In genomic region chr15:96693990-96694517, GRCh38 we compare ENCODE assay signal across 24 cellular contexts.
DNase-seq lines count a peak whose midpoint lies in the region; ATAC-seq and TF ChIP-seq lines count a peak whose summit lies in the region.
"Had no signal": no experiment of that assay in that cellular context is flagged by ENCODE, and none has a peak within 500 bp of the region (broad histone marks: within the 10 kb centered on the region; RNA-seq: fewer than 3 reads in every experiment).

No MANE protein-coding gene starts in this region.

- no peaks in the 10 kb centered on the region for H3K36me3 ChIP-seq in right lobe of liver
- H3K36me3 ChIP-seq: ascending aorta, lower lobe of right lung, prostate gland, uterus had no signal

- TF ChIP-seq CTCF in epithelial cell of proximal tubule (conservative IDR thresholded peaks at IDR 0.05; ENCODE audit: low read depth, low read length): no peak
- no peak for TF ChIP-seq CTCF in nephron progenitor cell (IDR thresholded peaks at IDR 0.05)
- TF ChIP-seq CTCF in right lobe of liver (IDR thresholded peaks at IDR 0.05): no peak
- TF ChIP-seq CTCF in HFFc6 (IDR thresholded peaks at IDR 0.05): no peak

- intact Hi-C loops in right lobe of liver (cut with DNase I): no loop called here

- no peak for TF ChIP-seq POLR2A in right lobe of liver (IDR thresholded peaks at IDR 0.05)

- no peak overlapping the region for H3K4me3 ChIP-seq in epithelial cell of proximal tubule (ENCODE audit: low read depth, low read length)
- H3K4me3 ChIP-seq in right lobe of liver: no peak overlapping the region
- H3K4me3 ChIP-seq: ascending aorta, lower lobe of right lung, PC-9, prostate gland, uterus had no signal

- H3K9me3 ChIP-seq in right lobe of liver: no peaks in the 10 kb centered on the region
- H3K9me3 ChIP-seq: ascending aorta, lower lobe of right lung, prostate gland, uterus had no signal

- DNase-seq in Daoy (ENCODE audit: low read depth) (peak; percentile 27), M059J (ENCODE audit: low read depth) (peak; percentile 65), epithelial cell of proximal tubule (ENCODE audit: low read depth) (peak; percentile 50), nephron progenitor cell (no peak), OCI-M1 (lab: John Stamatoyannopoulos, UW) (no peak), right lobe of liver (no peak), HFFc6 (no peak), Kasumi-1 (lab: John Stamatoyannopoulos, UW) (no peak)
- DNase-seq: activated CD4-positive, alpha-beta T cell treated with anti-CD3 and anti-CD28 coated beads for 48 hours; CD8-positive, alpha-beta T cell; central memory CD4-positive, alpha-beta T cell; DND-41; lower lobe of right lung; MV-4-11; NCI-H187 treated with DMSO at 0.1 percent for 48 hours; NCI-H226; NCI-H82; PC-9; T-helper 1 cell had no signal

- no peaks in the 10 kb centered on the region for H3K4me1 ChIP-seq in right lobe of liver
- H3K4me1 ChIP-seq: ascending aorta, prostate gland had no signal

- H3K27ac Mint-ChIP-seq in nephron progenitor cell (peak overlapping the region; percentile 43), HFFc6 (no peak overlapping the region)
- H3K27ac Mint-ChIP-seq: activated naive CD4-positive, alpha-beta T cell treated with anti-CD3 and anti-CD28 coated beads, Interleukin-2, amount 50 U/mL, for 72 hours; CD8-positive, alpha-beta T cell; stimulated activated memory B cell treated with anti-CD40 and anti-IgM and Interleukin-4, amounts not matched to agents 10 μg/mL and 1 μg/mL and 100 μg/mL, for 72 hours had no signal

- H3K27me3 ChIP-seq in right lobe of liver: no peaks in the 10 kb centered on the region
- H3K27me3 ChIP-seq: ascending aorta, uterus had no signal

- WGBS in right lobe of liver (ENCODE audit: insufficient coverage, low coverage, low lambda C conversion rate, missing lambda C conversion rate): 54% methylated on average over 4 of the region's 4 CpGs

- no peak overlapping the region for H3K27ac ChIP-seq in right lobe of liver
- H3K27ac ChIP-seq: ascending aorta, lower lobe of right lung, PC-9, prostate gland had no signal

- no peak for ATAC-seq in right lobe of liver
- ATAC-seq: activated naive CD4-positive, alpha-beta T cell treated with anti-CD3 and anti-CD28 coated beads, Interleukin-2, amount 50 U/mL, for 72 hours; CD8-positive, alpha-beta T cell; stimulated activated memory B cell treated with anti-CD40 and anti-IgM and Interleukin-4, amounts not matched to agents 10 μg/mL and 1 μg/mL and 100 μg/mL, for 72 hours had no signal

- no peaks in the 10 kb centered on the region for H3K9me3 Mint-ChIP-seq in nephron progenitor cell
- H3K9me3 Mint-ChIP-seq in HFFc6: peaks cover 30% of the 10 kb centered on the region; the same call in 1 of the 2 replicates
- H3K9me3 Mint-ChIP-seq: stimulated activated memory B cell treated with anti-CD40 and anti-IgM and Interleukin-4, amounts not matched to agents 10 μg/mL and 1 μg/mL and 100 μg/mL, for 72 hours had no signal

- H3K4me1 Mint-ChIP-seq in nephron progenitor cell: peaks cover 45% of the 10 kb centered on the region
- H3K4me1 Mint-ChIP-seq in HFFc6 (ENCODE audit: low read depth): no peaks in the 10 kb centered on the region
- H3K4me1 Mint-ChIP-seq: stimulated activated memory B cell treated with anti-CD40 and anti-IgM and Interleukin-4, amounts not matched to agents 10 μg/mL and 1 μg/mL and 100 μg/mL, for 72 hours had no signal

- no peak overlapping the region for H3K4me3 Mint-ChIP-seq in nephron progenitor cell
- no peak overlapping the region for H3K4me3 Mint-ChIP-seq in HFFc6
- H3K4me3 Mint-ChIP-seq: CD8-positive, alpha-beta T cell; stimulated activated memory B cell treated with anti-CD40 and anti-IgM and Interleukin-4, amounts not matched to agents 10 μg/mL and 1 μg/mL and 100 μg/mL, for 72 hours had no signal

- H3K36me3 Mint-ChIP-seq in nephron progenitor cell (ENCODE audit: low read depth) (peaks cover 4% of the 10 kb centered on the region), HFFc6 (ENCODE audit: low read depth) (no peaks in the 10 kb centered on the region)
- H3K36me3 Mint-ChIP-seq: activated naive CD4-positive, alpha-beta T cell treated with anti-CD3 and anti-CD28 coated beads, Interleukin-2, amount 50 U/mL, for 72 hours; CD8-positive, alpha-beta T cell; stimulated activated memory B cell treated with anti-CD40 and anti-IgM and Interleukin-4, amounts not matched to agents 10 μg/mL and 1 μg/mL and 100 μg/mL, for 72 hours had no signal

- H3K27me3 Mint-ChIP-seq in nephron progenitor cell (ENCODE audit: low read depth, poor library complexity) (peaks cover 3% of the 10 kb centered on the region), HFFc6 (ENCODE audit: insufficient read depth) (no peaks in the 10 kb centered on the region)
- H3K27me3 Mint-ChIP-seq: stimulated activated memory B cell treated with anti-CD40 and anti-IgM and Interleukin-4, amounts not matched to agents 10 μg/mL and 1 μg/mL and 100 μg/mL, for 72 hours had no signal

Comparison
In these comparisons a context has a peak if more than half of its experiments do, and no peak if none do; other contexts are left out.
1. DNase-seq: peak in Daoy (single experiment), M059J (single experiment) and epithelial cell of proximal tubule (single experiment); none in nephron progenitor cell (single experiment), OCI-M1 (single experiment), right lobe of liver (0 of 3), HFFc6 (single experiment) and Kasumi-1 (0 of 2).